9 cellular contexts compared by ENCODE assay signal in genomic region chr14:96104469-96105057, GRCh38.
DNase-seq lines count a peak whose midpoint lies in the region; ATAC-seq and TF ChIP-seq lines count a peak whose summit lies in the region.
"Had no signal": no experiment of that assay in that cellular context is flagged by ENCODE, and none has a peak within 500 bp of the region (broad histone marks: within the 10 kb centered on the region; RNA-seq: fewer than 3 reads in every experiment).

No MANE protein-coding gene starts in this region.

- H2BK120ac ChIP-seq in IMR-90 (ENCODE audit: low read depth, low read length) = peak overlapping the region; percentile 100
- no peak overlapping the region for H2BK120ac ChIP-seq in mesendoderm (ENCODE audit: low read depth, low read length)

- no peaks in the 10 kb centered on the region for H4K20me1 ChIP-seq in IMR-90 (ENCODE audit: insufficient read depth, low read length)

- peaks cover 18% of the 10 kb centered on the region for H3K4me1 Mint-ChIP-seq in chondrocyte (ENCODE audit: low read depth)
- peaks cover 0 to 6% (median 2%) of the 10 kb centered on the region in 4 donors for H3K4me1 Mint-ChIP-seq in naive thymus-derived CD8-positive, alpha-beta T cell
- peaks cover 6% of the 10 kb centered on the region for H3K4me1 Mint-ChIP-seq in activated T-helper 17 cell treated with anti-CD3 and anti-CD28 coated beads, Interleukin-2, amount 50 U/mL, for 72 hours

- H4K8ac ChIP-seq in IMR-90 (ENCODE audit: low read depth in 2 of 2, low read length in 2 of 2) (peak overlapping the region; percentile 84 to 97), mesendoderm (ENCODE audit: low read depth, low read length) (no peak overlapping the region)

- intact Hi-C loops in IMR-90 (cut with micrococcal nuclease) = loop anchor here (1.0 to 10.0 kb wide), 7 partner anchors 18 to 400 kb away; partner anchors contain the start of genes BDKRB1, BDKRB2 and PAPOLA

- peak overlapping the region; percentile 63 for H3K9ac ChIP-seq in IMR-90 (ENCODE audit: low read depth, low read length)
- no peak overlapping the region for H3K9ac ChIP-seq in mesendoderm (ENCODE audit: low read length)

- H3K4me1 ChIP-seq in IMR-90 (ENCODE audit: control insufficient read depth, insufficient read depth, low read length) (peaks cover 19% of the 10 kb centered on the region), mesendoderm (ENCODE audit: control insufficient read depth, low read depth, low read length) (no peaks in the 10 kb centered on the region)

- peaks cover 24% of the 10 kb centered on the region for H3K27me3 Mint-ChIP-seq in chondrocyte (ENCODE audit: low read depth)
- peaks cover 0 to 21% (median 3%) of the 10 kb centered on the region in 5 donors for H3K27me3 Mint-ChIP-seq in naive thymus-derived CD8-positive, alpha-beta T cell
- H3K27me3 Mint-ChIP-seq in activated T-helper 17 cell treated with anti-CD3 and anti-CD28 coated beads, Interleukin-2, amount 50 U/mL, for 72 hours = peaks cover 3% of the 10 kb centered on the region

- peak; percentile 57 for TF ChIP-seq RAD21 in IMR-90 (IDR thresholded peaks at IDR 0.05; ENCODE audit: low read length)

- peak overlapping the region; percentile 17 for H3K27ac Mint-ChIP-seq in chondrocyte (ENCODE audit: unreplicated experiment)
- no peak overlapping the region for H3K27ac Mint-ChIP-seq in naive thymus-derived CD8-positive, alpha-beta T cell
- no peak overlapping the region for H3K27ac Mint-ChIP-seq in activated T-helper 17 cell treated with anti-CD3 and anti-CD28 coated beads, Interleukin-2, amount 50 U/mL, for 72 hours

- H3K9me1 ChIP-seq in IMR-90 (ENCODE audit: insufficient read depth, low read length) = peaks cover 26% of the 10 kb centered on the region

- peak overlapping the region; percentile 97 for H3K56ac ChIP-seq in IMR-90 (ENCODE audit: extremely low read depth, insufficient read depth, low read length)
- no peak overlapping the region for H3K56ac ChIP-seq in mesendoderm (ENCODE audit: low read length)

- H4K5ac ChIP-seq in IMR-90 (ENCODE audit: low read depth, low read length) (peak overlapping the region; percentile 89), mesendoderm (ENCODE audit: low read length) (no peak overlapping the region)

- H3K4me3 Mint-ChIP-seq in chondrocyte (ENCODE audit: unreplicated experiment) = no peak overlapping the region
- no peak overlapping the region for H3K4me3 Mint-ChIP-seq in naive thymus-derived CD8-positive, alpha-beta T cell
- H3K4me3 Mint-ChIP-seq in activated T-helper 17 cell treated with anti-CD3 and anti-CD28 coated beads, Interleukin-2, amount 50 U/mL, for 72 hours = no peak overlapping the region

- H3K18ac ChIP-seq in IMR-90 (ENCODE audit: low read depth, low read length) (peak overlapping the region; percentile 88), mesendoderm (ENCODE audit: low read length) (no peak overlapping the region)

- peak overlapping the region; percentile 94 for H3K27ac ChIP-seq in IMR-90 (ENCODE audit: insufficient read depth, low read length)
- no peak overlapping the region for H3K27ac ChIP-seq in mesendoderm (ENCODE audit: low read depth, low read length)

- no peaks in the 10 kb centered on the region for H3K36me3 Mint-ChIP-seq in chondrocyte (ENCODE audit: low read depth)
- no peaks in the 10 kb centered on the region for H3K36me3 Mint-ChIP-seq in naive thymus-derived CD8-positive, alpha-beta T cell
- no peaks in the 10 kb centered on the region for H3K36me3 Mint-ChIP-seq in activated T-helper 17 cell treated with anti-CD3 and anti-CD28 coated beads, Interleukin-2, amount 50 U/mL, for 72 hours (ENCODE audit: low read depth)

- H3K4me3 ChIP-seq in AG10803 (ENCODE audit: low read length) (no peak overlapping the region; the same call in 1 of the 2 replicates), IMR-90 (ENCODE audit: insufficient read depth, low read depth, low read length) (no peak overlapping the region), mesendoderm (ENCODE audit: low read length) (no peak overlapping the region)

- TF ChIP-seq CTCF in AG10803 (conservative IDR thresholded peaks at IDR 0.05; ENCODE audit: low read length) (no peak; the same call in 1 of the 2 replicates), IMR-90 (conservative IDR thresholded peaks at IDR 0.05; ENCODE audit: low read depth, low read length) (no peak), chondrocyte (IDR thresholded peaks at IDR 0.05) (no peak)

- H3K4me2 ChIP-seq in IMR-90 (ENCODE audit: low read depth, low read length) (no peak overlapping the region), mesendoderm (ENCODE audit: low read length) (no peak overlapping the region)

- H3K23ac ChIP-seq in IMR-90 (ENCODE audit: low read depth, low read length) (peak overlapping the region; percentile 95), mesendoderm (ENCODE audit: low read length) (no peak overlapping the region)

- no peaks in the 10 kb centered on the region for H3K27me3 ChIP-seq in IMR-90 (ENCODE audit: control insufficient read depth, insufficient read depth, low read length)
- no peaks in the 10 kb centered on the region for H3K27me3 ChIP-seq in mesendoderm (ENCODE audit: insufficient read depth, low read length, poor library complexity)

- H3K14ac ChIP-seq in IMR-90 (replicated peaks; ENCODE audit: low read depth, low read length) = peak overlapping the region; percentile 99

- H3K79me2 ChIP-seq in mesendoderm (ENCODE audit: control insufficient read depth, insufficient read depth, low read length) = no peaks in the 10 kb centered on the region

- peak; percentile 89 for ATAC-seq in IMR-90 (ENCODE audit: low read depth)
- no peak for ATAC-seq in naive thymus-derived CD8-positive, alpha-beta T cell
- no peak for ATAC-seq in activated T-helper 17 cell treated with anti-CD3 and anti-CD28 coated beads, Interleukin-2, amount 50 U/mL, for 72 hours (replicated peaks)

- peak overlapping the region; percentile 100 for H2BK15ac ChIP-seq in IMR-90 (ENCODE audit: low read depth, low read length)
- H2BK15ac ChIP-seq in mesendoderm (replicated peaks; ENCODE audit: low read depth) = no peak overlapping the region

- peak; percentile 99 for DNase-seq in AG10803 (ENCODE audit: low read depth)
- DNase-seq in IMR-90 = peak; percentile 100
- no peak for DNase-seq in chondrocyte (ENCODE audit: low spot score)
- DNase-seq in lung microvascular endothelial cell (ENCODE audit: low read depth in 2 of 2) = peak; percentile 17 to 72
- no peak for DNase-seq in mesendoderm
- DNase-seq in activated CD4-positive, alpha-beta T cell treated with anti-CD3 and anti-CD28 coated beads for 4 hours = no peak
- DNase-seq in naive thymus-derived CD8-positive, alpha-beta T cell = no peak
- DNase-seq: central memory CD4-positive, alpha-beta T cell had no signal

- no peaks in the 10 kb centered on the region for H3K9me3 Mint-ChIP-seq in chondrocyte (ENCODE audit: low read depth)
- no peaks in the 10 kb centered on the region for H3K9me3 Mint-ChIP-seq in naive thymus-derived CD8-positive, alpha-beta T cell
- H3K9me3 Mint-ChIP-seq in activated T-helper 17 cell treated with anti-CD3 and anti-CD28 coated beads, Interleukin-2, amount 50 U/mL, for 72 hours = no peaks in the 10 kb centered on the region

- H4K91ac ChIP-seq in IMR-90 (ENCODE audit: insufficient read depth, low read depth, low read length) = peak overlapping the region; percentile 100

- no TSS peak for BruUV-seq in IMR-90 (replicated peaks; lab: Mats Ljungman, UMichigan)

- POLR2A ChIA-PET in IMR-90 (lab: Charles Lee; ENCODE audit: unreplicated experiment) = interaction anchor here (0.9 to 2.4 kb wide), 7 partner anchors 18 to 170 kb away, joined by 3 to 10 read pairs (median 5); partner anchors contain the start of genes BDKRB1 and BDKRB2
- POLR2A ChIA-PET in naive thymus-derived CD8-positive, alpha-beta T cell (lab: Charles Lee) = no interaction called here

- dilution Hi-C loops in IMR-90 (cut with HindIII; ENCODE audit: low sequenced_read_pairs, unreplicated experiment) = no loop called here

- H3K36me3 ChIP-seq in IMR-90 (ENCODE audit: control insufficient read depth, insufficient read depth, low read length) (no peaks in the 10 kb centered on the region), mesendoderm (ENCODE audit: control insufficient read depth, insufficient read depth, low read length) (no peaks in the 10 kb centered on the region)

- WGBS in IMR-90 (ENCODE audit: extremely low coverage in 2 of 2, insufficient read length in 1 of 2), 2 experiments = 0% methylated on average over 2 of the region's 19 CpGs; no CpG with 5 or more reads in 1 of the 2 experiments
- no CpG with 5 or more reads among the region's 19 CpGs for WGBS in mesendoderm (ENCODE audit: extremely low coverage, insufficient coverage, low lambda C conversion rate)

- H3K4ac ChIP-seq in IMR-90 (ENCODE audit: low read depth, low read length) (peak overlapping the region; percentile 100), mesendoderm (ENCODE audit: low read depth, low read length) (no peak overlapping the region)

- H2AFZ ChIP-seq in IMR-90 (replicated peaks; ENCODE audit: low read length, poor library complexity) = peak overlapping the region; percentile 90

- H2AK9ac ChIP-seq in IMR-90 (replicated peaks; ENCODE audit: low read depth, low read length, poor library complexity) = peak overlapping the region; percentile 97

- peak; percentile 81 for TF ChIP-seq POLR2A in IMR-90 (IDR thresholded peaks at IDR 0.05; ENCODE audit: low read depth, low read length)

- no peaks in the 10 kb centered on the region for H3K9me3 ChIP-seq in IMR-90 (ENCODE audit: control insufficient read depth, insufficient read depth, low read length)

- peak overlapping the region; percentile 99 for H2BK20ac ChIP-seq in IMR-90 (ENCODE audit: low read depth, low read length)

- H3K79me1 ChIP-seq in IMR-90 (ENCODE audit: low read depth in 1 of 2, low read length in 2 of 2) (peaks cover 0 to 35% of the 10 kb centered on the region in 2 experiments; a peak in 2 of 4 replicates), mesendoderm (ENCODE audit: low read length) (no peaks in the 10 kb centered on the region)

- H2AK5ac ChIP-seq in IMR-90 (ENCODE audit: low read depth, low read length) (peak overlapping the region; percentile 100), mesendoderm (ENCODE audit: low read length) (no peak overlapping the region)

- H2BK5ac ChIP-seq in IMR-90 (ENCODE audit: low read depth, low read length, poor library complexity, severe bottlenecking) = peak overlapping the region; percentile 97
- H2BK5ac ChIP-seq in mesendoderm (ENCODE audit: low read length) = no peak overlapping the region

- CTCF ChIA-PET in IMR-90 (lab: Yijun Ruan, JAX) = interaction anchor here (0.7 to 1.2 kb wide), 3 partner anchors 10 to 171 kb away, joined by 3 to 4 read pairs (median 3); no protein-coding TSS in a partner anchor

- in situ Hi-C loops in IMR-90 (cut with MboI; ENCODE audit: low sequenced_read_pairs) = loop anchor here (5.0 kb wide), 2 partner anchors 98 to 168 kb away; partner anchors contain the start of gene BDKRB2

TF ChIP-seq in IMR-90, 13 proteins besides CTCF, POLR2A, EP300 and RAD21 (continues in another document):
- TF ChIP-seq MAZ (IDR thresholded peaks at IDR 0.05; ENCODE audit: borderline replicate concordance, low read depth, low read length) = peak; percentile 89

Comparison
In these comparisons a context has a peak if more than half of its experiments do, and no peak if none do; other contexts are left out.
1. DNase-seq: peak in AG10803 (single experiment), IMR-90 (single experiment) and lung microvascular endothelial cell (2 of 2); none in chondrocyte (single experiment), mesendoderm (single experiment), activated CD4-positive, alpha-beta T cell treated with anti-CD3 and anti-CD28 coated beads for 4 hours (0 of 2) and naive thymus-derived CD8-positive, alpha-beta T cell (0 of 10).